9 cellular contexts compared by ENCODE assay signal in the genomic region with DNA sequence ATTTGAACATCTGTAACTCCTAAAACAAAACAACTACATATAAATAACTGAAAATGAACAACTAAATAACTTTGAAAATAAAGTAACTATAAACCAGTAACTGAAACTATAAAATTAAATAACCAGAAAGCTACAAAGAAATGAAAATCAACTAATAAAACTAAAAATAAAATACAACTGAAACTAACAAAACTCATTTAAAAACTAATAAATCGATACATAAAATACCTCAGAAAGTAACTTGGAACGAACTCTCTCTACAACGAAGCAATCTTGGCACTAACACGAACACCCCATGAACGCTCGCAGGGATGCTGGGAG. TPM values are rescaled to one million over a fixed set of nuclear protein-coding genes. Genes with fewer than 3 reads are reported as not detected.
DNase-seq lines count a peak whose midpoint lies in the region; ATAC-seq, FAIRE-seq and TF ChIP-seq lines count a peak whose summit lies in the region.
"Had no signal": no experiment of that assay in that cellular context is flagged by ENCODE, and none has a peak within 500 bp of the region (broad histone marks: within the 10 kb centered on the region; RNA-seq: fewer than 3 reads in every experiment).

No MANE protein-coding gene starts in this region.

- FAIRE-seq in A204.1 (lab: Jason Lieb, UNC), result peak; percentile 84

- intact Hi-C loops in dorsolateral prefrontal cortex (cut with DNase I) (no loop called here), natural killer cell (cut with micrococcal nuclease) (no loop called here)

- H3K27me3 ChIP-seq in HL-60 (ENCODE audit: insufficient read depth, poor library complexity, severe bottlenecking), result peaks cover 13% of the 10 kb centered on the region
- no peaks in the 10 kb centered on the region for H3K27me3 ChIP-seq in dorsolateral prefrontal cortex

- H3K4me3 Mint-ChIP-seq in natural killer cell, result peak overlapping the region; percentile 50

- H3K27ac ChIP-seq in HL-60 (replicated peaks) (no peak overlapping the region), dorsolateral prefrontal cortex (peak overlapping the region in 13 of 59 donors; percentile 49 to 81 (median 73))

- H3K27me3 Mint-ChIP-seq in natural killer cell (ENCODE audit: low read depth in 2 of 2), result peaks cover 35 to 36% of the 10 kb centered on the region in 2 donors

- H3K9me3 Mint-ChIP-seq in natural killer cell, result no peaks in the 10 kb centered on the region

- no peak for ATAC-seq in natural killer cell
- ATAC-seq in HG03196 (IDR thresholded peaks at IDR 0.05; ENCODE audit: unreplicated experiment), result no peak
- no peak for ATAC-seq in GM19397 (IDR thresholded peaks at IDR 0.05; ENCODE audit: unreplicated experiment)

- H3K4me1 Mint-ChIP-seq in natural killer cell, result peaks cover 0 to 10% of the 10 kb centered on the region in 2 donors

- DNase-seq in HL-60 (ENCODE audit: low read depth in 1 of 2, low spot score in 1 of 2), result no peak
- DNase-seq in dorsolateral prefrontal cortex, result no peak
- no peak for DNase-seq in natural killer cell
- DNase-seq in effector CD8-positive, alpha-beta T cell (lab: John Stamatoyannopoulos, UW), result no peak
- DNase-seq in NCI-H345 treated with DMSO at 0.1 percent for 48 hours (lab: John Stamatoyannopoulos, UW; ENCODE audit: unreplicated experiment), result no peak
- DNase-seq: effector CD4-positive, alpha-beta T cell had no signal

- no peaks in the 10 kb centered on the region for H3K36me3 Mint-ChIP-seq in natural killer cell

- H3K4me3 ChIP-seq in HL-60 (replicated peaks; ENCODE audit: insufficient read depth, low read length) (peak overlapping the region; percentile 40), dorsolateral prefrontal cortex (peak overlapping the region; percentile 47 to 93 (median 70))

- H3K27ac Mint-ChIP-seq in natural killer cell, result no peak overlapping the region

- TF ChIP-seq CTCF in HL-60 (IDR thresholded peaks at IDR 0.05; ENCODE audit: insufficient read depth, low read length) (no peak), dorsolateral prefrontal cortex (IDR thresholded peaks at IDR 0.05 in 54 of 56, conservative IDR thresholded peaks at IDR 0.05 in 2 of 56; ENCODE audit: low read depth in 1 of 56, partially characterized antibody in 56 of 56) (no peak), natural killer cell (IDR thresholded peaks at IDR 0.05) (no peak)

RNA-seq across cellular contexts. Expression of a gene that starts 15.9 kb away (rescaled TPM):
- 1 to 10 TPM in 12 of 120 experiments, under 1 TPM in 79, not detected in 29; 0.15 to 1.8 (median 0.50) TPM for total RNA-seq in dorsolateral prefrontal cortex
- under 1 TPM; 0.14 to 0.56 (median 0.43) TPM for total RNA-seq in natural killer cell
